Comparison of ENCODE assay signal across 8 cellular contexts in genomic region chr6:157527471-157527907, GRCh38.
DNase-seq lines count a peak whose midpoint lies in the region; ATAC-seq, FAIRE-seq and TF ChIP-seq lines count a peak whose summit lies in the region.

No MANE protein-coding gene starts in this region.

- H3K4me3 Mint-ChIP-seq in endothelial cell (ENCODE audit: unreplicated experiment) (no peak overlapping the region), WTC11 (no peak overlapping the region)

- FAIRE-seq in pancreas (lab: Jason Lieb, UNC) = no peak

- ATAC-seq in GM18861 (IDR thresholded peaks at IDR 0.05; ENCODE audit: unreplicated experiment) (peak; percentile 89), HG03025 (IDR thresholded peaks at IDR 0.05; ENCODE audit: low FRiP score, unreplicated experiment) (peak; percentile 49), pancreas (peak in 3 of 4 donors; percentile 54 to 85 (median 55)), WTC11 (no peak)

- CTCF ChIA-PET in WTC11 (lab: Charles Lee) = no interaction called here

- H3K4me1 Mint-ChIP-seq in endothelial cell (ENCODE audit: unreplicated experiment) (peaks cover 16% of the 10 kb centered on the region), WTC11 (peaks cover 28% of the 10 kb centered on the region)

- peak overlapping the region; percentile 52 to 76 for H3K27ac ChIP-seq in ascending aorta
- peak overlapping the region in 1 of 4 donors; percentile 21 for H3K27ac ChIP-seq in pancreas
- H3K27ac ChIP-seq in SJCRH30 = no peak overlapping the region

- H3K9me3 ChIP-seq in ascending aorta (no peaks in the 10 kb centered on the region), pancreas (no peaks in the 10 kb centered on the region), SJCRH30 (replicated peaks) (no peaks in the 10 kb centered on the region)

- H3K36me3 Mint-ChIP-seq in endothelial cell (ENCODE audit: low read depth, unreplicated experiment) (peaks cover 15% of the 10 kb centered on the region), WTC11 (peaks cover 3% of the 10 kb centered on the region; the same call in 1 of the 2 replicates)

- DNase-seq in ascending aorta (ENCODE audit: low spot score in 2 of 2) = no peak
- DNase-seq in pancreas = peak in 1 of 6 donors; percentile 36
- no peak for DNase-seq in stimulated activated CD4-positive, alpha-beta T cell treated with anti-CD3 and anti-CD28 coated beads, Interleukin-2, amount 100 ng/mL, for 24 hours
- no peak for DNase-seq in SJCRH30
- DNase-seq in endothelial cell (ENCODE audit: low spot score) = no peak
- no peak for DNase-seq in WTC11 (ENCODE audit: low spot score)

- WGBS in pancreas, 2 donors = 80 to 88% methylated on average over 4 of the region's 4 CpGs

- POLR2A ChIA-PET in WTC11 (lab: Charles Lee) = no interaction called here

- H3K4me1 ChIP-seq in ascending aorta = peaks cover 4 to 11% of the 10 kb centered on the region in 2 donors
- H3K4me1 ChIP-seq in pancreas = no peaks in the 10 kb centered on the region
- H3K4me1 ChIP-seq in SJCRH30 = no peaks in the 10 kb centered on the region

- intact Hi-C loops in ascending aorta (cut with DNase I) = no loop called here
- intact Hi-C loops in pancreas (cut with DNase I) = no loop called here

- no peak for TF ChIP-seq CTCF in ascending aorta (IDR thresholded peaks at IDR 0.05)
- TF ChIP-seq CTCF in pancreas (IDR thresholded peaks at IDR 0.05) = no peak
- no peak for TF ChIP-seq CTCF in endothelial cell (IDR thresholded peaks at IDR 0.05; ENCODE audit: unreplicated experiment)
- no peak for TF ChIP-seq CTCF in WTC11 (IDR thresholded peaks at IDR 0.05)

- H3K4me3 ChIP-seq in ascending aorta = no peak overlapping the region
- no peak overlapping the region for H3K4me3 ChIP-seq in pancreas
- no peak overlapping the region for H3K4me3 ChIP-seq in SJCRH30

- no peak overlapping the region for H3K27ac Mint-ChIP-seq in endothelial cell (ENCODE audit: unreplicated experiment)
- H3K27ac Mint-ChIP-seq in WTC11 = no peak overlapping the region

- H3K9me3 Mint-ChIP-seq in endothelial cell (ENCODE audit: unreplicated experiment) (no peaks in the 10 kb centered on the region), WTC11 (peaks cover 10% of the 10 kb centered on the region; the same call in 1 of the 2 replicates)

- H3K27me3 Mint-ChIP-seq in endothelial cell (ENCODE audit: unreplicated experiment) (peaks cover 4% of the 10 kb centered on the region), WTC11 (ENCODE audit: low read depth) (peaks cover 4% of the 10 kb centered on the region; the same call in 1 of the 2 replicates)

- H3K27me3 ChIP-seq in ascending aorta (no peaks in the 10 kb centered on the region), pancreas (no peaks in the 10 kb centered on the region), SJCRH30 (no peaks in the 10 kb centered on the region)

- H3K36me3 ChIP-seq in ascending aorta (no peaks in the 10 kb centered on the region), pancreas (no peaks in the 10 kb centered on the region), SJCRH30 (no peaks in the 10 kb centered on the region)

TF ChIP-seq in WTC11, 78 proteins besides CTCF, POLR2A, EP300 and RAD21:
- no peak for TF ChIP-seq ZNF423 (CRISPR knock-in tag; IDR thresholded peaks at IDR 0.05)
- TF ChIP-seq FOXP1 (CRISPR knock-in tag; IDR thresholded peaks at IDR 0.05; ENCODE audit: borderline replicate concordance) = no peak
- TF ChIP-seq ZNF425 (CRISPR knock-in tag; conservative IDR thresholded peaks at IDR 0.05) = no peak
- TF ChIP-seq ESRRA (CRISPR knock-in tag; IDR thresholded peaks at IDR 0.05; ENCODE audit: borderline replicate concordance) = no peak
- TF ChIP-seq TP53 (CRISPR knock-in tag; IDR thresholded peaks at IDR 0.05) = no peak
- no peak for TF ChIP-seq PRRX2 (CRISPR knock-in tag; IDR thresholded peaks at IDR 0.05)
